Comparison of ENCODE assay signal across 38 cellular contexts in the genomic region with DNA sequence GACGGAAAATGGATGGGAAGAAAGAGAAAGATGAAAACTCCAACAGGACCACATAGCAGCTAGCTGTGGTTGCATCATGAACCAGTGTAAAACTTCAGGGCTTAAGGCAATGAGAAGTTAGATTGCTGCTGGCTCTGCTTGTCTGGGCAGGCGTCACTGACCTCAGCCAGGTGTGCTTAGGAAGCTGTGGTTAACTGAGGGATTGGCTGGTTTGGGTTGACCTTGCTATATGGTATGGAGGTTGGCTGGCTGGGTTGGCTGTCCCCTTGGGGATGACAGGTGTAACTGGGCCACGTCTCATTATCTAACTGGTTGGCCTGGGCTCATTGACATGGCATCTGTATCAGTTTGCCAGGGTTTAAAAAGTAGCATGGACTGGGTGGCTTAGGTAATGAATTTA. TPM values are rescaled to one million over a fixed set of nuclear protein-coding genes. Genes with fewer than 3 reads are reported as not detected.
"Had no signal": no experiment of that assay in that cellular context is flagged by ENCODE, and none has a peak within 500 bp of the region (broad histone marks: within the 10 kb centered on the region; RNA-seq: fewer than 3 reads in every experiment).

No MANE protein-coding gene starts in this region.

- H3K27me3 Mint-ChIP-seq: activated B cell treated with CpG ODN at 0.5 μM for 24 hours; activated CD4-positive, alpha-beta memory T cell treated with anti-CD3 and anti-CD28 coated beads, Interleukin-2, amount 10 ng/mL, durations not matched to agents 7 days and 5 days; activated CD4-positive, alpha-beta T cell treated with anti-CD3 and anti-CD28 coated beads, Interleukin-2, amount 10 ng/mL, durations not matched to agents 7 days and 5 days; activated CD8-positive, alpha-beta memory T cell treated with anti-CD3 and anti-CD28 coated beads, Interleukin-2, amount 10 ng/mL, durations not matched to agents 7 days and 5 days; activated naive CD4-positive, alpha-beta T cell treated with anti-CD3 and anti-CD28 coated beads, Interleukin-2, amount 10 ng/mL, durations not matched to agents 7 days and 5 days; activated naive CD8-positive, alpha-beta T cell; activated naive CD8-positive, alpha-beta T cell treated with anti-CD3 and anti-CD28 coated beads, Interleukin-2, amount 10 ng/mL, durations not matched to agents 7 days and 5 days; activated naive CD8-positive, alpha-beta T cell treated with anti-CD3 and anti-CD28 coated beads, Interleukin-2, amount 50 U/mL, for 24 hours; activated T-cell treated with anti-CD3 and anti-CD28 coated beads, Interleukin-2, amount 50 U/mL, for 24 hours; central memory CD8-positive, alpha-beta T cell had no signal

- H3K27ac Mint-ChIP-seq: activated B cell treated with CpG ODN at 0.5 μM for 24 hours; activated CD4-positive, alpha-beta memory T cell treated with anti-CD3 and anti-CD28 coated beads, Interleukin-2, amount 10 ng/mL, durations not matched to agents 7 days and 5 days; activated CD4-positive, alpha-beta T cell treated with anti-CD3 and anti-CD28 coated beads for 36 hours; activated CD4-positive, alpha-beta T cell treated with anti-CD3 and anti-CD28 coated beads, Interleukin-2, amount 10 ng/mL, durations not matched to agents 7 days and 5 days; activated CD8-positive, alpha-beta memory T cell treated with anti-CD3 and anti-CD28 coated beads, Interleukin-2, amount 10 ng/mL, durations not matched to agents 7 days and 5 days; activated CD8-positive, alpha-beta T cell treated with anti-CD3 and anti-CD28 coated beads, Interleukin-2, amount 10 ng/mL, durations not matched to agents 7 days and 5 days; activated naive CD4-positive, alpha-beta T cell treated with anti-CD3 and anti-CD28 coated beads, Interleukin-2, amount 10 ng/mL, durations not matched to agents 7 days and 5 days; activated naive CD4-positive, alpha-beta T cell treated with anti-CD3 and anti-CD28 coated beads, Interleukin-2, amount 50 U/mL, for 24 hours; activated naive CD8-positive, alpha-beta T cell; activated naive CD8-positive, alpha-beta T cell treated with anti-CD3 and anti-CD28 coated beads, Interleukin-2, amount 10 ng/mL, durations not matched to agents 7 days and 5 days; activated naive CD8-positive, alpha-beta T cell treated with anti-CD3 and anti-CD28 coated beads, Interleukin-2, amount 50 U/mL, for 24 hours; activated T-cell treated with anti-CD3 and anti-CD28 coated beads, Interleukin-2, amount 50 U/mL, for 24 hours; activated T-helper 2 cell treated with anti-CD3 and anti-CD28 coated beads, Interferon-gamma antibody, Interleukin-2, Interleukin-4, amounts not matched to agents 10 μg/mL and 5 μg/mL and 100 μg/mL, durations not matched to agents 14 hours and 24 hours and 36 hours; brain; T-helper 1 cell treated with Interleukin-12 subunit alpha and Interleukin-12 subunit beta and Interleukin-4 antibody, amounts not matched to agents 30 μg/mL and 1 μg/mL, for 36 hours; T-helper 2 cell treated with Interferon-gamma antibody and Interleukin-4, amounts not matched to agents 5 μg/mL and 100 μg/mL, for 36 hours had no signal

- H3K27me3 ChIP-seq: ascending aorta, cardiac muscle cell had no signal

- H3K27ac ChIP-seq: ascending aorta, cardiac muscle cell, VCaP had no signal

- ATAC-seq: activated CD4-positive, alpha-beta T cell treated with anti-CD3 and anti-CD28 coated beads for 36 hours; activated CD4-positive, CD25-positive, alpha-beta regulatory T cell treated with anti-CD3 and anti-CD28 coated beads, Interleukin-2, amount 50 U/mL, for 24 hours; activated CD8-positive, alpha-beta memory T cell treated with anti-CD3 and anti-CD28 coated beads, Interleukin-2, amount 10 ng/mL, durations not matched to agents 7 days and 5 days; activated CD8-positive, alpha-beta T cell treated with anti-CD3 and anti-CD28 coated beads, Interleukin-2, amount 10 ng/mL, durations not matched to agents 7 days and 5 days; activated naive CD8-positive, alpha-beta T cell treated with anti-CD3 and anti-CD28 coated beads, Interleukin-2, amount 50 U/mL, for 24 hours had no signal

- DNase-seq: activated B cell treated with CpG ODN at 0.5 μM for 24 hours; activated CD4-positive, alpha-beta memory T cell treated with anti-CD3 and anti-CD28 coated beads, Interleukin-2, amount 10 ng/mL, durations not matched to agents 7 days and 5 days; activated CD4-positive, alpha-beta T cell treated with anti-CD3 and anti-CD28 coated beads for 1 hour; activated CD4-positive, alpha-beta T cell treated with anti-CD3 and anti-CD28 coated beads for 36 hours; activated CD4-positive, alpha-beta T cell treated with anti-CD3 and anti-CD28 coated beads for 48 hours; activated CD4-positive, alpha-beta T cell treated with anti-CD3 and anti-CD28 coated beads, Interleukin-2, amount 10 ng/mL, durations not matched to agents 7 days and 5 days; activated CD4-positive, alpha-beta T cell treated with anti-CD3 and anti-CD28 coated beads, Interleukin-2, amount 50 U/mL, for 48 hours; activated CD8-positive, alpha-beta memory T cell treated with anti-CD3 and anti-CD28 coated beads for 24 hours; activated CD8-positive, alpha-beta memory T cell treated with anti-CD3 and anti-CD28 coated beads, Interleukin-2, amount 10 ng/mL, durations not matched to agents 7 days and 5 days; activated CD8-positive, alpha-beta memory T cell treated with anti-CD3 and anti-CD28 coated beads, Interleukin-2, amount 50 U/mL, for 48 hours; activated CD8-positive, alpha-beta T cell treated with anti-CD3 and anti-CD28 coated beads, Interleukin-2, amount 10 ng/mL, durations not matched to agents 7 days and 5 days; activated effector memory CD4-positive, alpha-beta T cell treated with Interleukin-2 at 50 U/mL for 16 hours; activated gamma-delta T cell; activated naive CD4-positive, alpha-beta T cell treated with anti-CD3 and anti-CD28 coated beads, Interleukin-2, amount 10 ng/mL, durations not matched to agents 7 days and 5 days; activated naive CD4-positive, alpha-beta T cell treated with Interleukin-2 at 50 U/mL for 16 hours; activated naive CD8-positive, alpha-beta T cell treated with anti-CD3 and anti-CD28 coated beads, Interleukin-2, amount 10 ng/mL, durations not matched to agents 7 days and 5 days; activated naive CD8-positive, alpha-beta T cell treated with anti-CD3 and anti-CD28 coated beads, Interleukin-2, amount 50 U/mL, for 24 hours; activated T-cell treated with anti-CD3 and anti-CD28 coated beads, Interleukin-2, amount 50 U/mL, for 24 hours; activated T-cell treated with anti-CD3 and anti-CD28 coated beads, Interleukin-2, amount 50 U/mL, for 48 hours; amygdala; anterior cingulate cortex; caudate nucleus; cerebellar nuclear complex; T-helper 1 cell; T-helper 2 cell; T-helper 9 cell had no signal

- H3K4me3 ChIP-seq: ascending aorta, cardiac muscle cell had no signal

- H3K4me3 Mint-ChIP-seq: activated B cell treated with CpG ODN at 0.5 μM for 24 hours; activated CD4-positive, alpha-beta memory T cell treated with anti-CD3 and anti-CD28 coated beads, Interleukin-2, amount 10 ng/mL, durations not matched to agents 7 days and 5 days; activated CD4-positive, alpha-beta T cell treated with anti-CD3 and anti-CD28 coated beads for 36 hours; activated CD4-positive, alpha-beta T cell treated with anti-CD3 and anti-CD28 coated beads, Interleukin-2, amount 10 ng/mL, durations not matched to agents 7 days and 5 days; activated CD8-positive, alpha-beta memory T cell treated with anti-CD3 and anti-CD28 coated beads, Interleukin-2, amount 10 ng/mL, durations not matched to agents 7 days and 5 days; activated CD8-positive, alpha-beta T cell treated with anti-CD3 and anti-CD28 coated beads, Interleukin-2, amount 10 ng/mL, durations not matched to agents 7 days and 5 days; activated naive CD4-positive, alpha-beta T cell treated with anti-CD3 and anti-CD28 coated beads, Interleukin-2, amount 10 ng/mL, durations not matched to agents 7 days and 5 days; activated naive CD4-positive, alpha-beta T cell treated with anti-CD3 and anti-CD28 coated beads, Interleukin-2, amount 50 U/mL, for 24 hours; activated naive CD8-positive, alpha-beta T cell; activated naive CD8-positive, alpha-beta T cell treated with anti-CD3 and anti-CD28 coated beads, Interleukin-2, amount 10 ng/mL, durations not matched to agents 7 days and 5 days; activated naive CD8-positive, alpha-beta T cell treated with anti-CD3 and anti-CD28 coated beads, Interleukin-2, amount 50 U/mL, for 24 hours; activated T-cell treated with anti-CD3 and anti-CD28 coated beads, Interleukin-2, amount 50 U/mL, for 24 hours; brain; central memory CD8-positive, alpha-beta T cell; T-helper 1 cell treated with Interleukin-12 subunit alpha and Interleukin-12 subunit beta and Interleukin-4 antibody, amounts not matched to agents 30 μg/mL and 1 μg/mL, for 36 hours; T-helper 2 cell treated with Interferon-gamma antibody and Interleukin-4, amounts not matched to agents 5 μg/mL and 100 μg/mL, for 36 hours had no signal

- H3K36me3 ChIP-seq: ascending aorta, cardiac muscle cell had no signal

- H3K4me1 ChIP-seq: ascending aorta had no signal

- H3K9me3 ChIP-seq: ascending aorta had no signal

- H3K4me1 Mint-ChIP-seq: activated B cell treated with CpG ODN at 0.5 μM for 24 hours; activated CD4-positive, alpha-beta memory T cell treated with anti-CD3 and anti-CD28 coated beads, Interleukin-2, amount 10 ng/mL, durations not matched to agents 7 days and 5 days; activated CD4-positive, alpha-beta T cell treated with anti-CD3 and anti-CD28 coated beads for 36 hours; activated CD4-positive, alpha-beta T cell treated with anti-CD3 and anti-CD28 coated beads, Interleukin-2, amount 10 ng/mL, durations not matched to agents 7 days and 5 days; activated CD8-positive, alpha-beta memory T cell treated with anti-CD3 and anti-CD28 coated beads, Interleukin-2, amount 10 ng/mL, durations not matched to agents 7 days and 5 days; activated naive CD4-positive, alpha-beta T cell treated with anti-CD3 and anti-CD28 coated beads, Interleukin-2, amount 10 ng/mL, durations not matched to agents 7 days and 5 days; activated naive CD4-positive, alpha-beta T cell treated with anti-CD3 and anti-CD28 coated beads, Interleukin-2, amount 50 U/mL, for 24 hours; activated naive CD8-positive, alpha-beta T cell treated with anti-CD3 and anti-CD28 coated beads, Interleukin-2, amount 10 ng/mL, durations not matched to agents 7 days and 5 days; activated naive CD8-positive, alpha-beta T cell treated with anti-CD3 and anti-CD28 coated beads, Interleukin-2, amount 50 U/mL, for 24 hours; brain; central memory CD8-positive, alpha-beta T cell had no signal

RNA-seq across cellular contexts. Expression of gene NLRP4, which starts 40.9 kb away (rescaled TPM):
- total RNA-seq: activated CD4-positive, alpha-beta memory T cell treated with anti-CD3 and anti-CD28 coated beads, Interleukin-2, amount 10 ng/mL, durations not matched to agents 7 days and 5 days; activated CD4-positive, alpha-beta T cell treated with anti-CD3 and anti-CD28 coated beads for 36 hours; activated CD4-positive, alpha-beta T cell treated with anti-CD3 and anti-CD28 coated beads, Interleukin-2, amount 10 ng/mL, durations not matched to agents 7 days and 5 days; activated CD8-positive, alpha-beta memory T cell treated with anti-CD3 and anti-CD28 coated beads, Interleukin-2, amount 10 ng/mL, durations not matched to agents 7 days and 5 days; activated CD8-positive, alpha-beta T cell treated with anti-CD3 and anti-CD28 coated beads, Interleukin-2, amount 10 ng/mL, durations not matched to agents 7 days and 5 days; activated naive CD8-positive, alpha-beta T cell treated with anti-CD3 and anti-CD28 coated beads, Interleukin-2, amount 10 ng/mL, durations not matched to agents 7 days and 5 days; activated T-helper 2 cell treated with anti-CD3 and anti-CD28 coated beads, Interferon-gamma antibody, Interleukin-2, Interleukin-4, amounts not matched to agents 10 μg/mL and 5 μg/mL and 100 μg/mL, durations not matched to agents 14 hours and 24 hours and 36 hours; ascending aorta; bronchial epithelial cell; cardiac muscle cell had no signal

RNA-seq across cellular contexts. Expression of gene NLRP11, which starts 45.4 kb away (rescaled TPM):
- total RNA-seq: activated CD4-positive, alpha-beta memory T cell treated with anti-CD3 and anti-CD28 coated beads, Interleukin-2, amount 10 ng/mL, durations not matched to agents 7 days and 5 days; activated CD4-positive, alpha-beta T cell treated with anti-CD3 and anti-CD28 coated beads, Interleukin-2, amount 10 ng/mL, durations not matched to agents 7 days and 5 days; activated CD8-positive, alpha-beta memory T cell treated with anti-CD3 and anti-CD28 coated beads, Interleukin-2, amount 10 ng/mL, durations not matched to agents 7 days and 5 days; activated CD8-positive, alpha-beta T cell treated with anti-CD3 and anti-CD28 coated beads, Interleukin-2, amount 10 ng/mL, durations not matched to agents 7 days and 5 days; activated naive CD8-positive, alpha-beta T cell treated with anti-CD3 and anti-CD28 coated beads, Interleukin-2, amount 10 ng/mL, durations not matched to agents 7 days and 5 days; activated T-helper 2 cell treated with anti-CD3 and anti-CD28 coated beads, Interferon-gamma antibody, Interleukin-2, Interleukin-4, amounts not matched to agents 10 μg/mL and 5 μg/mL and 100 μg/mL, durations not matched to agents 14 hours and 24 hours and 36 hours; ascending aorta; bronchial epithelial cell; cardiac muscle cell had no signal

RNA-seq across cellular contexts. Expression of gene NLRP13, which starts 54.9 kb away (rescaled TPM):
- total RNA-seq: activated B cell treated with CpG ODN at 0.5 μM for 24 hours; activated CD4-positive, alpha-beta memory T cell treated with anti-CD3 and anti-CD28 coated beads, Interleukin-2, amount 10 ng/mL, durations not matched to agents 7 days and 5 days; activated CD4-positive, alpha-beta T cell treated with anti-CD3 and anti-CD28 coated beads for 36 hours; activated CD4-positive, alpha-beta T cell treated with anti-CD3 and anti-CD28 coated beads, Interleukin-2, amount 10 ng/mL, durations not matched to agents 7 days and 5 days; activated CD8-positive, alpha-beta memory T cell treated with anti-CD3 and anti-CD28 coated beads, Interleukin-2, amount 10 ng/mL, durations not matched to agents 7 days and 5 days; activated CD8-positive, alpha-beta T cell treated with anti-CD3 and anti-CD28 coated beads, Interleukin-2, amount 10 ng/mL, durations not matched to agents 7 days and 5 days; activated naive CD8-positive, alpha-beta T cell treated with anti-CD3 and anti-CD28 coated beads, Interleukin-2, amount 10 ng/mL, durations not matched to agents 7 days and 5 days; activated T-helper 2 cell treated with anti-CD3 and anti-CD28 coated beads, Interferon-gamma antibody, Interleukin-2, Interleukin-4, amounts not matched to agents 10 μg/mL and 5 μg/mL and 100 μg/mL, durations not matched to agents 14 hours and 24 hours and 36 hours; ascending aorta; bronchial epithelial cell; cardiac muscle cell had no signal
